In the genomic region with DNA sequence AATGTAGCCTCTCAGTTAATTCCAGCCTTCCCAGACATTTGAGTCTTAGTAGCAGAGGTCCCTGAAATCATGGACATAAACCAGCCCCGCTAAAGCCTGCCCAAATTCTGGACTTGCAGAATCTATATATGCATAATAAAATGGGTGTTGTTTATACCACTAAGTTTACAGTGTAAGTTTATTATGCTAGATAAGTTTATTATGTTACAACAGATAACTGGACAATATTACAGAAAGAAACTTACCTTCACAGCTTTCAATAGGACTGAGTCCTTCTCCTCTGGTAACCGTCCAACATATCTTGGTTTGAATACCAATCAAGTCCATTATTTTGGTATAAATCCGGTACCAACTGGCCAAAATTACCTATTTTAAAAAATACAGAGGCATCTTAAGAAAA, we compare ENCODE assay signal across 10 cellular contexts.
"Had no signal": no experiment of that assay in that cellular context is flagged by ENCODE, and none has a peak within 500 bp of the region (broad histone marks: within the 10 kb centered on the region; RNA-seq: fewer than 3 reads in every experiment).

No MANE protein-coding gene starts in this region.

- ATAC-seq: HCT116, HepG2 had no signal

- H3K36me3 ChIP-seq: HAP-1 had no signal

- H3K4me3 Mint-ChIP-seq: HFFc6, IgD-negative memory B cell had no signal

- H3K27ac ChIP-seq: GM23248, HL-60 had no signal

- H3K4me1 ChIP-seq: HAP-1 had no signal

- H3K9me3 Mint-ChIP-seq: HFFc6, IgD-negative memory B cell had no signal

- H3K27me3 Mint-ChIP-seq: IgD-negative memory B cell had no signal

- H3K27ac Mint-ChIP-seq: HFFc6, IgD-negative memory B cell had no signal

- H3K9ac ChIP-seq: GM23248 had no signal

- DNase-seq: GM23248, GOT3, H7, HFFc6, KBM-7 had no signal

- H3K9me3 ChIP-seq: HAP-1 had no signal

- H3K4me3 ChIP-seq: GM23248, HAP-1 had no signal
